23 cellular contexts compared by ENCODE assay signal in the genomic region with DNA sequence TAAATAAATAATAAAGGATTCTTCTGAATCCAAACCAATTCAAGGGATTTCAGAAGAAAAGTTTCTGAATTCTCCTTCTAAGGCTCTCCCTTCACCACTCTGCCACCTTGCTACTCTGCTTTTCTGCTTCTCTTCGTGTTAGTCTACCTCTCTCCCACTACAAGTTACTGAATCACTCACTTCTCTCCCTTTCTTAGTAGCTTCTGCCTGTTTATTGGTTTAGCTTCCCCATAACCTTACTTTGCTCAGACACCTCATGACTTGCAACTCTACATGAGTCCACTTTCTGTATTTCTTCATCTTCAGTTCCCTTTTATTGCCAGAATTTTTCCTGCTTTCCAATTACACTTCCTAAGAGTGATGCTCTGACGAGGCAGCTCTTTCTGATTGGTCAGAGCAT.
"Had no signal": no experiment of that assay in that cellular context is flagged by ENCODE, and none has a peak within 500 bp of the region (broad histone marks: within the 10 kb centered on the region; RNA-seq: fewer than 3 reads in every experiment).

No MANE protein-coding gene starts in this region.

- H3K4me2 ChIP-seq: hepatocyte had no signal

- H3K79me2 ChIP-seq: hepatocyte had no signal

- ATAC-seq: activated CD8-positive, alpha-beta T cell treated with anti-CD3 and anti-CD28 coated beads, Interleukin-2, amount 10 ng/mL, durations not matched to agents 7 days and 5 days; mucosa of descending colon; naive thymus-derived CD4-positive, alpha-beta T cell; pancreas had no signal

- H2AFZ ChIP-seq: hepatocyte had no signal

- H3K36me3 ChIP-seq: brain microvascular endothelial cell, colonic mucosa, pancreas, right lobe of liver, stomach had no signal

- H3K9me3 ChIP-seq: colonic mucosa, mucosa of descending colon, pancreas, right lobe of liver, testis had no signal

- H3K27ac ChIP-seq: brain microvascular endothelial cell, colonic mucosa, epithelial cell of prostate, hepatocyte, pancreas, right lobe of liver, stomach, testis had no signal

- H3K4me3 ChIP-seq: colonic mucosa, hepatocyte, mucosa of descending colon, pancreas, right lobe of liver, stomach, testis had no signal

- H3K4me1 ChIP-seq: colonic mucosa, pancreas, right lobe of liver, testis had no signal

- DNase-seq: activated CD4-positive, alpha-beta T cell treated with anti-CD3 and anti-CD28 coated beads, Interleukin-2, amount 10 ng/mL, durations not matched to agents 7 days and 5 days; activated CD8-positive, alpha-beta memory T cell treated with anti-CD3 and anti-CD28 coated beads, Interleukin-2, amount 50 U/mL, for 4 hours; activated CD8-positive, alpha-beta T cell treated with anti-CD3 and anti-CD28 coated beads, Interleukin-2, amount 10 ng/mL, durations not matched to agents 7 days and 5 days; activated effector memory CD4-positive, alpha-beta T cell treated with Interleukin-2 at 50 U/mL for 16 hours; activated naive CD4-positive, alpha-beta T cell treated with anti-CD3 and anti-CD28 coated beads, Interleukin-2, amount 50 U/mL, for 16 hours; activated T-cell treated with anti-CD3 and anti-CD28 coated beads, Interleukin-2, amount 50 U/mL, for 48 hours; aorta; brain microvascular endothelial cell; central memory CD4-positive, alpha-beta T cell; colonic mucosa; endodermal cell; mesenchymal stem cell; mucosa of descending colon; naive thymus-derived CD4-positive, alpha-beta T cell; pancreas; right lobe of liver; small intestine; stimulated activated CD4-positive, alpha-beta T cell treated with anti-CD3 and anti-CD28 coated beads, Interleukin-4, amount 100 ng/mL, for 1 hour; stomach; T1000; testis had no signal

- H3K27me3 ChIP-seq: brain microvascular endothelial cell, colonic mucosa, hepatocyte, pancreas, right lobe of liver, stomach, testis had no signal
